25 cellular contexts compared by ENCODE assay signal in the genomic region with DNA sequence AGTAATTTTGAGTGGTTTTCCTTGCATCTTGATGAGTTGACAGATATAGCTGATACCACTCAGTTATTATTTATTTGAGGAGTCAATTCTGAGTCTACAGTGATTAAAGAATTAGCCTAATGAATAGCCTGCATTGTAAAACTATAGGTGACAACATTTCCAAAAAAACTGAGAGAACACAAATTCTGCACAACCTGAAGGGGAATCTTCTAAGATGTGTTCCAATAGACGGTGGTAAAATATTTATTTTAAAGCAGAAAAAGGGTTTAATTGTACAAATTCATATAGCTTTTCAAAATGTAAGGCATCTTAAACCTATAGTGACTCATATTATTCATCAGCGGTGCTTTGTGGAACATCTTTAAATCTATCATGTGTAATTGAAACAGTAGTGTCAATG.
"Had no signal": no experiment of that assay in that cellular context is flagged by ENCODE, and none has a peak within 500 bp of the region (broad histone marks: within the 10 kb centered on the region; RNA-seq: fewer than 3 reads in every experiment).

No MANE protein-coding gene starts in this region.

- H3K27me3 ChIP-seq: MG63 had no signal

- DNase-seq: activated CD4-positive, alpha-beta T cell treated with anti-CD3 and anti-CD28 coated beads for 36 hours; activated CD4-positive, alpha-beta T cell treated with anti-CD3 and anti-CD28 coated beads, Interleukin-2, amount 50 U/mL, for 4 hours; activated CD4-positive, CD25-positive, alpha-beta regulatory T cell; activated CD8-positive, alpha-beta memory T cell treated with anti-CD3 and anti-CD28 coated beads, Interleukin-2, amount 10 ng/mL, durations not matched to agents 7 days and 5 days; activated effector memory CD4-positive, alpha-beta T cell treated with Interleukin-2 at 50 U/mL for 16 hours; activated naive CD4-positive, alpha-beta T cell; activated T-cell treated with anti-CD3 and anti-CD28 coated beads, Interleukin-2, amount 50 U/mL, for 24 hours; amygdala; cerebellar nuclear complex; MG63; NCI-H1105; NCI-H1436; NCI-H1694 treated with DMSO at 0.1 percent for 48 hours; NCI-H2029 treated with DMSO at 0.1 percent for 48 hours; NCI-H345; NCI-H510A; NCI-H526 treated with DMSO at 0.1 percent for 48 hours; NCI-H82; T-helper 1 cell had no signal

- H3K27me3 Mint-ChIP-seq: activated CD4-positive, alpha-beta T cell treated with anti-CD3 and anti-CD28 coated beads for 36 hours; activated CD8-positive, alpha-beta memory T cell treated with anti-CD3 and anti-CD28 coated beads, Interleukin-2, amount 10 ng/mL, durations not matched to agents 7 days and 5 days; activated naive CD4-positive, alpha-beta T cell treated with anti-CD3 and anti-CD28 coated beads, Interleukin-2, amount 50 U/mL, for 24 hours; activated T-cell treated with anti-CD3 and anti-CD28 coated beads, Interleukin-2, amount 50 U/mL, for 24 hours; brain had no signal

- H3K36me3 ChIP-seq: MG63 had no signal

- H3K27ac ChIP-seq: SK-N-MC, VCaP had no signal

- H3K9me3 Mint-ChIP-seq: activated T-cell treated with anti-CD3 and anti-CD28 coated beads, Interleukin-2, amount 50 U/mL, for 24 hours had no signal

- ATAC-seq: activated CD4-positive, alpha-beta T cell treated with anti-CD3 and anti-CD28 coated beads for 36 hours; activated CD8-positive, alpha-beta memory T cell treated with anti-CD3 and anti-CD28 coated beads, Interleukin-2, amount 10 ng/mL, durations not matched to agents 7 days and 5 days; Right ventricle myocardium inferior had no signal

- H3K4me3 Mint-ChIP-seq: activated CD4-positive, alpha-beta T cell treated with anti-CD3 and anti-CD28 coated beads for 36 hours; activated CD8-positive, alpha-beta memory T cell treated with anti-CD3 and anti-CD28 coated beads, Interleukin-2, amount 10 ng/mL, durations not matched to agents 7 days and 5 days; activated naive CD4-positive, alpha-beta T cell treated with anti-CD3 and anti-CD28 coated beads, Interleukin-2, amount 50 U/mL, for 24 hours; activated T-cell treated with anti-CD3 and anti-CD28 coated beads, Interleukin-2, amount 50 U/mL, for 24 hours; activated T-helper 1 cell treated with anti-CD3 and anti-CD28 coated beads, Interleukin-12 subunit alpha, Interleukin-12 subunit beta, Interleukin-2, Interleukin-4 antibody, amounts not matched to agents 30 ng/mL and 10 ng/mL and 1 ng/mL, durations not matched to agents 14 hours and 24 hours and 36 hours; brain had no signal

- H3K4me3 ChIP-seq: MG63, SK-N-MC had no signal

- H3K36me3 Mint-ChIP-seq: brain had no signal

- H3K4me1 Mint-ChIP-seq: brain had no signal

- H3K27ac Mint-ChIP-seq: activated CD4-positive, alpha-beta T cell treated with anti-CD3 and anti-CD28 coated beads for 36 hours; activated naive CD4-positive, alpha-beta T cell treated with anti-CD3 and anti-CD28 coated beads, Interleukin-2, amount 50 U/mL, for 24 hours; activated T-cell treated with anti-CD3 and anti-CD28 coated beads, Interleukin-2, amount 50 U/mL, for 24 hours; activated T-helper 1 cell treated with anti-CD3 and anti-CD28 coated beads, Interleukin-12 subunit alpha, Interleukin-12 subunit beta, Interleukin-2, Interleukin-4 antibody, amounts not matched to agents 30 ng/mL and 10 ng/mL and 1 ng/mL, durations not matched to agents 14 hours and 24 hours and 36 hours; brain had no signal
